In genomic region chr2:68734176-68734575, GRCh38 we compare ENCODE assay signal across 17 cellular contexts. TPM values are rescaled to one million over a fixed set of nuclear protein-coding genes. Genes with fewer than 3 reads are reported as not detected.
DNase-seq lines count a peak whose midpoint lies in the region; TF ChIP-seq lines count a peak whose summit lies in the region.
"Had no signal": no experiment of that assay in that cellular context is flagged by ENCODE, and none has a peak within 500 bp of the region (broad histone marks: within the 10 kb centered on the region; RNA-seq: fewer than 3 reads in every experiment).

No MANE protein-coding gene starts in this region.

- no peaks in the 10 kb centered on the region for H3K27me3 Mint-ChIP-seq in CD4-positive, alpha-beta memory T cell
- peaks cover 4% of the 10 kb centered on the region for H3K27me3 Mint-ChIP-seq in osteocyte (ENCODE audit: unreplicated experiment)
- H3K27me3 Mint-ChIP-seq: activated naive CD4-positive, alpha-beta T cell treated with anti-CD3 and anti-CD28 coated beads, Interleukin-2, amount 50 U/mL, for 24 hours had no signal

- H3K36me3 ChIP-seq in CD4-positive, alpha-beta memory T cell (ENCODE audit: insufficient read depth, low read length), result no peaks in the 10 kb centered on the region
- H3K36me3 ChIP-seq in skeletal muscle tissue (ENCODE audit: control insufficient read depth in 3 of 3, insufficient read depth in 3 of 3, low read length in 3 of 3) (no peaks in the 10 kb centered on the region), tibial artery (no peaks in the 10 kb centered on the region)
- H3K36me3 ChIP-seq: ovary, WERI-Rb-1 had no signal

- POLR2A ChIA-PET in CD4-positive, alpha-beta memory T cell (lab: Charles Lee; ENCODE audit: partially characterized antibody), result interaction anchor here (0.6 to 23.1 kb wide), 22 partner anchors 8 to 268 kb away, joined by 3 to 659 read pairs (median 6); partner anchors contain the start of gene FBXO48

- no peaks in the 10 kb centered on the region for H3K27me3 ChIP-seq in CD4-positive, alpha-beta memory T cell (ENCODE audit: insufficient read depth, low read length)
- no peaks in the 10 kb centered on the region for H3K27me3 ChIP-seq in skeletal muscle tissue (ENCODE audit: control insufficient read depth in 3 of 3, insufficient read depth in 3 of 3, low read length in 3 of 3)
- no peaks in the 10 kb centered on the region for H3K27me3 ChIP-seq in tibial artery
- H3K27me3 ChIP-seq: ovary had no signal

- peaks cover 10 to 19% of the 10 kb centered on the region in 2 donors for H3K36me3 Mint-ChIP-seq in CD4-positive, alpha-beta memory T cell
- no peaks in the 10 kb centered on the region for H3K36me3 Mint-ChIP-seq in osteocyte (ENCODE audit: unreplicated experiment)
- H3K36me3 Mint-ChIP-seq: activated naive CD4-positive, alpha-beta T cell treated with anti-CD3 and anti-CD28 coated beads, Interleukin-2, amount 50 U/mL, for 24 hours had no signal

- peak overlapping the region; percentile 83 to 99 for H3K4me3 ChIP-seq in CD4-positive, alpha-beta memory T cell (ENCODE audit: low read length in 2 of 2)
- peak overlapping the region; percentile 55 for H3K4me3 ChIP-seq in Jurkat, Clone E6-1 (ENCODE audit: low read length)
- no peak overlapping the region for H3K4me3 ChIP-seq in skeletal muscle tissue (ENCODE audit: low read length in 3 of 3)
- no peak overlapping the region for H3K4me3 ChIP-seq in tibial artery
- H3K4me3 ChIP-seq: GM23248, mucosa of descending colon, ovary had no signal

- peak overlapping the region; percentile 81 for H3K27ac ChIP-seq in CD4-positive, alpha-beta memory T cell (ENCODE audit: low read depth, low read length)
- H3K27ac ChIP-seq in angular gyrus (ENCODE audit: low read depth, low read length) (peak overlapping the region; percentile 19), skeletal muscle tissue (ENCODE audit: low read depth, low read length) (peak overlapping the region; percentile 49), tibial artery (no peak overlapping the region)
- H3K27ac ChIP-seq: GM23248, ovary, WERI-Rb-1 had no signal

- H3K4me1 Mint-ChIP-seq in CD4-positive, alpha-beta memory T cell, result peaks cover 20 to 38% (median 30%) of the 10 kb centered on the region in 4 donors
- no peaks in the 10 kb centered on the region for H3K4me1 Mint-ChIP-seq in osteocyte (ENCODE audit: unreplicated experiment)

- TF ChIP-seq CTCF in osteocyte (IDR thresholded peaks at IDR 0.05) (no peak), tibial artery (IDR thresholded peaks at IDR 0.05) (no peak)

- H3K4me3 Mint-ChIP-seq in CD4-positive, alpha-beta memory T cell, result no peak overlapping the region
- no peak overlapping the region for H3K4me3 Mint-ChIP-seq in osteocyte (ENCODE audit: unreplicated experiment)
- H3K4me3 Mint-ChIP-seq: activated naive CD4-positive, alpha-beta T cell treated with anti-CD3 and anti-CD28 coated beads, Interleukin-2, amount 50 U/mL, for 24 hours had no signal

- H3K9ac ChIP-seq in skeletal muscle tissue (ENCODE audit: low read depth in 1 of 3, low read length in 3 of 3), result no peak overlapping the region
- H3K9ac ChIP-seq: GM23248 had no signal

- no peak overlapping the region for H3K27ac Mint-ChIP-seq in CD4-positive, alpha-beta memory T cell
- no peak overlapping the region for H3K27ac Mint-ChIP-seq in osteocyte (ENCODE audit: unreplicated experiment)
- H3K27ac Mint-ChIP-seq: activated naive CD4-positive, alpha-beta T cell treated with anti-CD3 and anti-CD28 coated beads, Interleukin-2, amount 50 U/mL, for 24 hours had no signal

- H3K9me3 ChIP-seq in CD4-positive, alpha-beta memory T cell (ENCODE audit: control insufficient read depth in 1 of 2, low read length in 2 of 2), result no peaks in the 10 kb centered on the region
- H3K9me3 ChIP-seq in skeletal muscle tissue (ENCODE audit: control insufficient read depth in 3 of 3, low read length in 3 of 3) (no peaks in the 10 kb centered on the region), tibial artery (no peaks in the 10 kb centered on the region)
- H3K9me3 ChIP-seq: mucosa of descending colon, ovary had no signal

- no peaks in the 10 kb centered on the region for H3K9me3 Mint-ChIP-seq in CD4-positive, alpha-beta memory T cell
- no peaks in the 10 kb centered on the region for H3K9me3 Mint-ChIP-seq in osteocyte (ENCODE audit: unreplicated experiment)
- H3K9me3 Mint-ChIP-seq: activated naive CD4-positive, alpha-beta T cell treated with anti-CD3 and anti-CD28 coated beads, Interleukin-2, amount 50 U/mL, for 24 hours had no signal

- intact Hi-C loops in CD4-positive, alpha-beta memory T cell (cut with micrococcal nuclease), result loop anchor here (1.0 to 2.0 kb wide), 2 partner anchors 12 to 33 kb away; no protein-coding TSS in a partner anchor
- intact Hi-C loops in tibial artery (cut with DNase I; ENCODE audit: low total_unique reads), result no loop called here

- no peak for DNase-seq in CD4-positive, alpha-beta memory T cell
- DNase-seq in Jurkat, Clone E6-1 (ENCODE audit: low read depth, low spot score), result no peak
- no peak for DNase-seq in NCI-H1694 treated with DMSO at 0.1 percent for 48 hours (lab: John Stamatoyannopoulos, UW)
- DNase-seq in NCI-H748 treated with DMSO at 0.1 percent for 48 hours (lab: John Stamatoyannopoulos, UW), result no peak
- no peak for DNase-seq in osteocyte (ENCODE audit: extremely low spot score, unreplicated experiment)
- no peak for DNase-seq in tibial artery
- DNase-seq: activated CD8-positive, alpha-beta memory T cell treated with anti-CD3 and anti-CD28 coated beads, Interleukin-2, amount 50 U/mL, for 48 hours; DMS153; effector CD4-positive, alpha-beta T cell; GM23248; NCI-H524 treated with DMSO at 0.1 percent for 48 hours; ovary; WERI-Rb-1 had no signal

- peaks cover 52% of the 10 kb centered on the region for H3K4me1 ChIP-seq in CD4-positive, alpha-beta memory T cell (ENCODE audit: insufficient read depth, low read length)
- H3K4me1 ChIP-seq in skeletal muscle tissue (ENCODE audit: control insufficient read depth in 3 of 3, insufficient read depth in 3 of 3, low read length in 3 of 3) (no peaks in the 10 kb centered on the region), tibial artery (no peaks in the 10 kb centered on the region)

- CTCF ChIA-PET in CD4-positive, alpha-beta memory T cell (lab: Charles Lee; ENCODE audit: partially characterized antibody), result interaction anchor here (0.6 to 29.0 kb wide), 17 partner anchors 12 to 270 kb away, joined by 3 to 745 read pairs (median 5); partner anchors contain the start of genes APLF and FBXO48

RNA-seq across cellular contexts. Expression of gene ARHGAP25, which starts 0.4 kb away (rescaled TPM):
- total RNA-seq in CD4-positive, alpha-beta memory T cell, result 100 to 1,000 TPM; 162 to 163 TPM
- 100 to 1,000 TPM in 1 of 2 donors, 10 to 100 TPM in 1; 37.1 to 125 TPM for polyA plus RNA-seq in CD4-positive, alpha-beta memory T cell
- polyA plus RNA-seq in Jurkat, Clone E6-1 (2012; ENCODE audit: insufficient read depth, insufficient read length), result 21.3 TPM
- total RNA-seq in skeletal muscle tissue (4.7 TPM), osteocyte (0.42 and 0.43 TPM in 2 replicates)
- total RNA-seq: GM23248 had no signal
- polyA plus RNA-seq: GM23248 had no signal

Comparison
In these comparisons a context has a peak if more than half of its experiments do, and no peak if none do; other contexts are left out.
1. H3K27ac ChIP-seq: peak in CD4-positive, alpha-beta memory T cell (single experiment), angular gyrus (single experiment) and skeletal muscle tissue (single experiment); none in tibial artery (0 of 2).
2. H3K4me3 ChIP-seq: peak in CD4-positive, alpha-beta memory T cell (2 of 2) and Jurkat, Clone E6-1 (single experiment); none in skeletal muscle tissue (0 of 3) and tibial artery (0 of 2).
3. RNA of gene ARHGAP25, which starts 0.4 kb away (total RNA-seq): 162 to 163 TPM in CD4-positive, alpha-beta memory T cell; 4.7 TPM in skeletal muscle tissue (single experiment) and 0.42 to 0.43 TPM in osteocyte; every median in the first group is over 10 times any median in the second.